Comparison of ENCODE assay signal across 12 cellular contexts in genomic region chr10:117933036-117933435, GRCh38.
"Had no signal": no experiment of that assay in that cellular context is flagged by ENCODE, and none has a peak within 500 bp of the region (broad histone marks: within the 10 kb centered on the region; RNA-seq: fewer than 3 reads in every experiment).

No MANE protein-coding gene starts in this region.

- H3K27ac ChIP-seq: left lung, prostate gland, thoracic aorta had no signal

- H3K4me3 ChIP-seq: left lung, prostate gland, thoracic aorta had no signal

- H3K36me3 ChIP-seq: left lung, prostate gland, thoracic aorta had no signal

- H3K9me3 ChIP-seq: left lung, prostate gland, thoracic aorta had no signal

- DNase-seq: activated CD4-positive, alpha-beta memory T cell treated with anti-CD3 and anti-CD28 coated beads for 36 hours; activated naive CD8-positive, alpha-beta T cell treated with anti-CD3 and anti-CD28 coated beads, Interleukin-2, amount 10 ng/mL, durations not matched to agents 7 days and 5 days; aorta; glutamatergic neuron; left lung; occipital lobe; stimulated activated CD4-positive, alpha-beta T cell treated with anti-CD3 and anti-CD28 coated beads, Interleukin-12 subunit alpha, Interleukin-12 subunit beta, amount 100 ng/mL, for 4 hours; stimulated activated CD4-positive, alpha-beta T cell treated with anti-CD3 and anti-CD28 coated beads, Interleukin-4, amount 100 ng/mL, for 24 hours; stimulated activated naive CD8-positive, alpha-beta T cell treated with anti-CD3 and anti-CD28 coated beads, Interleukin-15, amount 100 ng/mL, for 72 hours; T-helper 9 cell had no signal

- H3K4me1 ChIP-seq: left lung, prostate gland had no signal
